17 cellular contexts compared by ENCODE assay signal in genomic region chr6:13472099-13472498, GRCh38.
"Had no signal": no experiment of that assay in that cellular context is flagged by ENCODE, and none has a peak within 500 bp of the region (broad histone marks: within the 10 kb centered on the region; RNA-seq: fewer than 3 reads in every experiment).

No MANE protein-coding gene starts in this region.

- H3K36me3 ChIP-seq: upper lobe of left lung had no signal

- ATAC-seq: body of pancreas; gastroesophageal sphincter; heart right ventricle; sciatic nerve; stimulated activated effector memory CD8-positive, alpha-beta T cell treated with anti-CD3 and anti-CD28 coated beads, Interleukin-12 subunit alpha, Interleukin-12 subunit beta, amount 100 ng/mL, for 72 hours; T-helper 17 cell had no signal

- H3K9me3 ChIP-seq: body of pancreas, gastroesophageal sphincter, testis, upper lobe of left lung had no signal

- DNase-seq: activated CD4-positive, alpha-beta T cell treated with anti-CD3 and anti-CD28 coated beads, Interleukin-2, amount 50 U/mL, for 4 hours; activated CD4-positive, CD25-positive, alpha-beta regulatory T cell treated with anti-CD3 and anti-CD28 coated beads, Interleukin-2, amount 50 U/mL, for 72 hours; activated T-cell treated with anti-CD3 and anti-CD28 coated beads for 4 hours; body of pancreas; caudate nucleus; heart right ventricle; kidney glomerular epithelial cell; stimulated activated CD4-positive, alpha-beta T cell treated with anti-CD3 and anti-CD28 coated beads, Interleukin-4, amount 100 ng/mL, for 1 hour; T-helper 17 cell; testis; upper lobe of left lung had no signal

- H3K4me1 ChIP-seq: body of pancreas, testis had no signal

- H3K27me3 ChIP-seq: body of pancreas, gastroesophageal sphincter, heart right ventricle, testis, upper lobe of left lung had no signal

- H3K27ac ChIP-seq: body of pancreas, epithelial cell of prostate, gastroesophageal sphincter, testis, upper lobe of left lung, VCaP had no signal

- H3K4me3 ChIP-seq: body of pancreas, gastroesophageal sphincter, heart right ventricle, smooth muscle cell, testis, upper lobe of left lung had no signal
